Comparison of ENCODE assay signal across 1 cellular context in genomic region chr13:48477191-48477855, GRCh38.
A peak's percentile ranks its signal among the peaks of the same experiment; 100 is the strongest.
TF ChIP-seq lines count a peak whose summit lies in the region.

No MANE protein-coding gene starts in this region.

TF ChIP-seq in GM12878, 131 proteins besides CTCF, POLR2A, EP300 and RAD21 (continued from another document and continues in another):
- no peak for TF ChIP-seq SMC3 (IDR thresholded peaks at IDR 0.05; ENCODE audit: borderline replicate concordance, low read length)
- TF ChIP-seq BMI1 (IDR thresholded peaks at IDR 0.05; ENCODE audit: borderline replicate concordance) = no peak
- no peak for TF ChIP-seq YBX1 (IDR thresholded peaks at IDR 0.05)
- TF ChIP-seq USF1 (IDR thresholded peaks at IDR 0.05; ENCODE audit: borderline replicate concordance, extremely low read length, insufficient read depth, low read depth, low read length) = no peak
- no peak for TF ChIP-seq ZNF274 (IDR thresholded peaks at IDR 0.05; ENCODE audit: insufficient read depth, insufficient read length)
- TF ChIP-seq ESRRA (IDR thresholded peaks at IDR 0.05; ENCODE audit: low read length) = no peak
- no peak for TF ChIP-seq ZNF384 (IDR thresholded peaks at IDR 0.05; ENCODE audit: borderline replicate concordance, low read depth, low read length)
- TF ChIP-seq GATAD2B (conservative IDR thresholded peaks at IDR 0.05; ENCODE audit: low read depth) = no peak
- TF ChIP-seq CUX1 (IDR thresholded peaks at IDR 0.05; ENCODE audit: insufficient replicate concordance, low read depth, low read length) = no peak
- no peak for TF ChIP-seq IRF3 (IDR thresholded peaks at IDR 0.05)
- peak; percentile 51 for TF ChIP-seq DPF2 (IDR thresholded peaks at IDR 0.05)
- TF ChIP-seq ATF2 (IDR thresholded peaks at IDR 0.05; ENCODE audit: low read length) = no peak; the same call in 1 of the 2 replicates
- TF ChIP-seq HDAC2 (IDR thresholded peaks at IDR 0.05) = no peak
- TF ChIP-seq NR2C2 (IDR thresholded peaks at IDR 0.05; ENCODE audit: borderline replicate concordance, control insufficient read depth, insufficient read length, low read depth) = no peak
- TF ChIP-seq SP1 (IDR thresholded peaks at IDR 0.05; ENCODE audit: low read depth, low read length) = no peak
- TF ChIP-seq SIN3A (IDR thresholded peaks at IDR 0.05; ENCODE audit: low read depth, low read length) = no peak
- no peak for TF ChIP-seq ZZZ3 (IDR thresholded peaks at IDR 0.05; ENCODE audit: control insufficient read depth, insufficient read length, low read depth)
- TF ChIP-seq RUNX3 (IDR thresholded peaks at IDR 0.05; ENCODE audit: low read length) = peak; percentile 76
- no peak for TF ChIP-seq SRF (IDR thresholded peaks at IDR 0.05; ENCODE audit: low read depth in 2 of 2, low read length in 2 of 2)
- no peak for TF ChIP-seq CREB1 (IDR thresholded peaks at IDR 0.05; ENCODE audit: low read depth)
- no peak for TF ChIP-seq E2F8 (IDR thresholded peaks at IDR 0.05; ENCODE audit: low read depth, partially characterized antibody)
- no peak for TF ChIP-seq EGR1 (IDR thresholded peaks at IDR 0.05; ENCODE audit: borderline replicate concordance in 1 of 2, low read depth in 2 of 2, low read length in 2 of 2)
- no peak for TF ChIP-seq GABPA (IDR thresholded peaks at IDR 0.05; ENCODE audit: low read depth)
- TF ChIP-seq BCLAF1 (IDR thresholded peaks at IDR 0.05) = no peak
- no peak for TF ChIP-seq ZBTB11 (CRISPR knock-in tag; IDR thresholded peaks at IDR 0.05)
- TF ChIP-seq SPI1 (IDR thresholded peaks at IDR 0.05; ENCODE audit: borderline replicate concordance, insufficient read depth, low read depth, low read length) = peak; percentile 14; the same call in 1 of the 2 replicates
- no peak for TF ChIP-seq CBX3 (IDR thresholded peaks at IDR 0.05; ENCODE audit: borderline replicate concordance, low read depth)
- no peak for TF ChIP-seq HDGF (IDR thresholded peaks at IDR 0.05)
- no peak for TF ChIP-seq CREM (IDR thresholded peaks at IDR 0.05; ENCODE audit: low read depth)
- TF ChIP-seq SMARCA5 (IDR thresholded peaks at IDR 0.05) = no peak
- no peak for TF ChIP-seq SREBF2 (IDR thresholded peaks at IDR 0.05; ENCODE audit: low read length)
- TF ChIP-seq ZNF622 (IDR thresholded peaks at IDR 0.05) = no peak
- no peak for TF ChIP-seq BRCA1 (IDR thresholded peaks at IDR 0.05; ENCODE audit: low read depth, low read length)
- TF ChIP-seq MEF2B (IDR thresholded peaks at IDR 0.05; ENCODE audit: partially characterized antibody, poor library complexity, severe bottlenecking) = peak; percentile 77
- TF ChIP-seq ZBTB40 (IDR thresholded peaks at IDR 0.05; ENCODE audit: borderline replicate concordance) = no peak
- TF ChIP-seq E2F4 (IDR thresholded peaks at IDR 0.05; ENCODE audit: low read depth, low read length) = no peak
